Comparison of ENCODE assay signal across 11 cellular contexts in genomic region chr7:105830405-105831218, GRCh38. TPM values are rescaled to one million over a fixed set of nuclear protein-coding genes. Genes with fewer than 3 reads are reported as not detected.
DNase-seq lines count a peak whose midpoint lies in the region; ATAC-seq and TF ChIP-seq lines count a peak whose summit lies in the region.
"Had no signal": no experiment of that assay in that cellular context is flagged by ENCODE, and none has a peak within 500 bp of the region (broad histone marks: within the 10 kb centered on the region; RNA-seq: fewer than 3 reads in every experiment).

No MANE protein-coding gene starts in this region.

- H3K9me3 Mint-ChIP-seq in nephron = no peaks in the 10 kb centered on the region
- H3K9me3 Mint-ChIP-seq: activated naive CD8-positive, alpha-beta T cell treated with anti-CD3 and anti-CD28 coated beads, Interleukin-2, amount 50 U/mL, for 24 hours; T-cell had no signal

- no peak overlapping the region for H3K4me3 Mint-ChIP-seq in nephron
- H3K4me3 Mint-ChIP-seq: activated naive CD8-positive, alpha-beta T cell treated with anti-CD3 and anti-CD28 coated beads, Interleukin-2, amount 50 U/mL, for 24 hours; T-cell had no signal

- peaks cover 39% of the 10 kb centered on the region for H3K4me1 Mint-ChIP-seq in nephron

- no peaks in the 10 kb centered on the region for H3K36me3 Mint-ChIP-seq in nephron (ENCODE audit: low read depth)

- peak overlapping the region in 2 of 3 experiments; percentile 37 to 40 for H3K27ac Mint-ChIP-seq in nephron
- H3K27ac Mint-ChIP-seq: activated naive CD8-positive, alpha-beta T cell treated with anti-CD3 and anti-CD28 coated beads, Interleukin-2, amount 50 U/mL, for 24 hours; T-cell had no signal

- no peak for ATAC-seq in HG03571 (IDR thresholded peaks at IDR 0.05; ENCODE audit: unreplicated experiment)
- no peak for ATAC-seq in HG03095 (IDR thresholded peaks at IDR 0.05; ENCODE audit: unreplicated experiment)
- ATAC-seq: activated naive CD8-positive, alpha-beta T cell treated with anti-CD3 and anti-CD28 coated beads, Interleukin-2, amount 50 U/mL, for 24 hours; left lobe of liver; T-cell had no signal

- H3K27me3 Mint-ChIP-seq in nephron (ENCODE audit: low read depth) = no peaks in the 10 kb centered on the region
- H3K27me3 Mint-ChIP-seq: activated naive CD8-positive, alpha-beta T cell treated with anti-CD3 and anti-CD28 coated beads, Interleukin-2, amount 50 U/mL, for 24 hours; T-cell had no signal

- DNase-seq in COLO829 (ENCODE audit: low spot score) (peak; percentile 100), NCI-H226 (peak; percentile 96), dermis microvascular lymphatic vessel endothelial cell (ENCODE audit: low read depth in 2 of 2) (peak; percentile 91 to 96), midbrain (lab: John Stamatoyannopoulos, UW) (no peak), SIG-M5 (lab: John Stamatoyannopoulos, UW) (no peak)
- DNase-seq: activated naive CD8-positive, alpha-beta T cell treated with anti-CD3 and anti-CD28 coated beads, Interleukin-2, amount 50 U/mL, for 24 hours; T-cell had no signal

- TF ChIP-seq CTCF in nephron (IDR thresholded peaks at IDR 0.05; ENCODE audit: unreplicated experiment in 3 of 3) = no peak

RNA-seq across cellular contexts. Expression of gene ATXN7L1, which starts 45.8 kb away (rescaled TPM):
- total RNA-seq in dermis microvascular lymphatic vessel endothelial cell = 3.5 and 4.0 TPM in 2 replicates

Comparison
In these comparisons a context has a peak if more than half of its experiments do, and no peak if none do; other contexts are left out.
1. DNase-seq: peak in COLO829 (single experiment), NCI-H226 (single experiment) and dermis microvascular lymphatic vessel endothelial cell (2 of 2); none in midbrain (single experiment) and SIG-M5 (single experiment).